8 cellular contexts compared by ENCODE assay signal in the genomic region with DNA sequence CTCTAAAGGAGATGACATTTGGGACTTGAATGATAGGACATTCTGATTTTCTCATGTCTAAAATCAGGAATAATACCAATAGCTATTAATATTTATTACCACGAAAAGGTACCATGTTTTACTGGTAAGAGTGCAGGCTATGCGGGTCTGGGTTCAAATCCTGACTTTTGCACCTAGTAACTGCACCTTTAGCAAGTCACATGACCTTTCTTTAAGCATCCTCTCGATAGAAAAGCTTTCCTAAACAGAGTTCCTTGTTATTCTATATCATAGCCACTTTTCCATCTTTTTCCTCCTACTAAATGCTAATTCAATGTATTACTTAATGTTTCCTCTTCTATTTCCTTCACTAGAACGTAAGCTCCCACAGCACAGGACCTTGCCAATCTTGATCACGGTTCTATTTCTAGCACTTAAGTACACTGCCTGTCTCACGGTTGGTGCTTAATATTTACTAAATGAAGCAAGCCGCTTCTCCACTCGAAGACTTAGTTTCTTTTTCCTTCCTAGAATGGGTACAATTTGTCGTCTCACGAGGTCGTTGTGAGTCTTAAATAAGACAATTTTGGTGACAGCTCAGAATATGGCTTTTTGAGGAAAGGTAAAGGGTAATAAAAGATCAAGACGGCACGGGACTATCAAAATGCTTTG. TPM values are rescaled to one million over a fixed set of nuclear protein-coding genes. Genes with fewer than 3 reads are reported as not detected.
DNase-seq lines count a peak whose midpoint lies in the region; ATAC-seq and TF ChIP-seq lines count a peak whose summit lies in the region.

No MANE protein-coding gene starts in this region.

- H3K27ac ChIP-seq in PC-3 (ENCODE audit: low read length): peak overlapping the region; percentile 89

- TF ChIP-seq CTCF in PC-3 (conservative IDR thresholded peaks at IDR 0.05; ENCODE audit: low read depth, low read length) (no peak), nephron progenitor cell (IDR thresholded peaks at IDR 0.05) (no peak)

- H3K4me1 ChIP-seq in PC-3 (ENCODE audit: insufficient read depth, low read length) (peaks cover 36% of the 10 kb centered on the region), endocrine pancreas (ENCODE audit: control insufficient read depth, insufficient read depth, low read length) (peaks cover 12% of the 10 kb centered on the region)

- CTCF ChIA-PET in PC-3 (lab: Charles Lee): no interaction called here

- peaks cover 52% of the 10 kb centered on the region for H3K4me1 Mint-ChIP-seq in nephron progenitor cell

- H3K9ac ChIP-seq in PC-3 (ENCODE audit: low read length): peak overlapping the region; percentile 98
- peak overlapping the region; percentile 33 for H3K9ac ChIP-seq in endocrine pancreas (ENCODE audit: control insufficient read depth, insufficient read depth, low read length)

- POLR2A ChIA-PET in PC-3 (lab: Charles Lee; ENCODE audit: unreplicated experiment): no interaction called here

- H3F3A ChIP-seq in PC-3 (ENCODE audit: low read length, unreplicated experiment): no peaks in the 10 kb centered on the region

- no peaks in the 10 kb centered on the region for H4K20me1 ChIP-seq in PC-3 (ENCODE audit: low read length)

- peaks cover 12% of the 10 kb centered on the region for H3K36me3 Mint-ChIP-seq in nephron progenitor cell (ENCODE audit: low read depth)

- ATAC-seq in PC-3 (0 out of 2 replicates have a peak, but pooled peaks have one; percentile 13), GM21619 (IDR thresholded peaks at IDR 0.05; ENCODE audit: unreplicated experiment) (no peak)

- BruUV-seq in PC-3 (replicated peaks; lab: Mats Ljungman, UMichigan): no TSS peak

- H3K79me2 ChIP-seq in PC-3 (ENCODE audit: low read length): peaks cover 69% of the 10 kb centered on the region

- peak overlapping the region; percentile 99 for H3K4me3 Mint-ChIP-seq in nephron progenitor cell

- no peaks in the 10 kb centered on the region for H3K9me3 Mint-ChIP-seq in nephron progenitor cell

- DNase-seq in GM03348 (ENCODE audit: low spot score) (peak; percentile 11), PC-3 (peak; percentile 5), nephron progenitor cell (no peak), Kasumi-1 (lab: John Stamatoyannopoulos, UW) (no peak), Ammon's horn (ENCODE audit: low spot score) (no peak), SHP77 (lab: John Stamatoyannopoulos, UW) (no peak)

- no peaks in the 10 kb centered on the region for H3K27me3 Mint-ChIP-seq in nephron progenitor cell (ENCODE audit: low read depth, poor library complexity)

- H3K9me3 ChIP-seq in PC-3 (ENCODE audit: low read length): no peaks in the 10 kb centered on the region
- no peaks in the 10 kb centered on the region for H3K9me3 ChIP-seq in endocrine pancreas (ENCODE audit: control insufficient read depth, low read length)

- intact Hi-C loops in PC-3 (cut with micrococcal nuclease): loop anchor here (10.0 kb wide), 1 partner anchor 139 kb away; no protein-coding TSS in a partner anchor

- H2AFZ ChIP-seq in PC-3 (ENCODE audit: low read length): peak overlapping the region; percentile 93

- no peaks in the 10 kb centered on the region for H3K9me2 ChIP-seq in PC-3 (replicated peaks; ENCODE audit: low read length)

- H3K4me2 ChIP-seq in PC-3 (ENCODE audit: low read length): peak overlapping the region; percentile 88

- no peaks in the 10 kb centered on the region for H3K27me3 ChIP-seq in PC-3 (ENCODE audit: low read length)
- no peaks in the 10 kb centered on the region for H3K27me3 ChIP-seq in endocrine pancreas (ENCODE audit: control insufficient read depth, insufficient read depth, low read length)

- H3K36me3 ChIP-seq in PC-3 (ENCODE audit: low read depth, low read length) (peaks cover 8% of the 10 kb centered on the region; the same call in 1 of the 2 replicates), endocrine pancreas (ENCODE audit: control insufficient read depth, insufficient read depth, low read length) (no peaks in the 10 kb centered on the region)

- H3K27ac Mint-ChIP-seq in nephron progenitor cell: peak overlapping the region; percentile 100

- peak overlapping the region; percentile 74 for H3K4me3 ChIP-seq in PC-3 (ENCODE audit: low read length)
- peak overlapping the region; percentile 99 for H3K4me3 ChIP-seq in endocrine pancreas (ENCODE audit: control insufficient read depth, insufficient read depth, low read length)

RNA-seq across cellular contexts. Expression of gene RBM18, which starts 0.8 kb away (rescaled TPM):
- 5.1 and 8.3 TPM in 2 replicates for total RNA-seq in PC-3 (2014; rRNA removed)

RNA-seq across cellular contexts. Expression of gene MRRF, which starts 0.9 kb away (rescaled TPM):
- 27.0 and 30.2 TPM in 2 replicates for total RNA-seq in PC-3 (2014; rRNA removed)

RNA-seq across cellular contexts. Expression of gene LHX6, which starts 35.1 kb away (rescaled TPM):
- 11.1 and 16.5 TPM in 2 replicates for total RNA-seq in PC-3 (2014; rRNA removed)

Comparison
In these comparisons a context has a peak if more than half of its experiments do, and no peak if none do; other contexts are left out.
1. DNase-seq: peak in GM03348 (single experiment) and PC-3 (single experiment); none in nephron progenitor cell (single experiment), Kasumi-1 (0 of 2), Ammon's horn (single experiment) and SHP77 (0 of 2).